ENCODE assay signal across 8 cellular contexts in the genomic region with DNA sequence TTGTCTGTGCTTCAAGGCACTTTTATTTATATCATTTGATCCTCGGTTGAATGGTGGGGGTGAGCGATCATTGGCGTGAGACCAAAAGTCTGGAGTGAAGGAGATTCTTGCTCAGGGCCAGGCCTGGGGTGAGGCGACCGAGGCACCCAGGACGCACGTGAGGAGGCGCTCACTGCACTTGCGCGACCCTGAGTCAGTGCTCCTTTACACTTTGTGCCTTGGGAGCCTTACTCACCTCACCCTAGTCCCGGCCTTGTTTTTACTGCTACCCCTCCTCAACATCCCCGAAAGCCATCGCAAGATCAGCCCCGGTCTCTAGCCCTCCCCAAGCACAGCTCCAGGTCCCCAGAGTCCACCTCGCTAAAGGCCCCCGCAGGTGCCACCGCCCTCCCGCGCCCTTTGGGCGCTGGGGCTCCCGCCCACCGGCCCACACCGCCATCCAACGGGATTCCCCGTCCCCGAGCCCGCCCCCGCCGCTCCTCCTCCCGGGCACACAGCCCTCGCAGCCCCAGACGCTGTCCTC. TPM values are rescaled to one million over a fixed set of nuclear protein-coding genes. Genes with fewer than 3 reads are reported as not detected.
A peak's percentile ranks its signal among the peaks of the same experiment; 100 is the strongest.
DNase-seq lines count a peak whose midpoint lies in the region; ATAC-seq and TF ChIP-seq lines count a peak whose summit lies in the region.

No MANE protein-coding gene starts in this region.

- peak; percentile 52 for ATAC-seq in GM21390 (IDR thresholded peaks at IDR 0.05; ENCODE audit: unreplicated experiment)
- peak; percentile 91 for ATAC-seq in aorta (ENCODE audit: low FRiP score)

- H3K27me3 ChIP-seq in HUES48 (ENCODE audit: control insufficient read depth, insufficient read depth, low read length) (peaks cover 14% of the 10 kb centered on the region), SJSA1 (replicated peaks) (0 out of 2 replicates have a peak, but pooled peaks cover 2% of the 10 kb centered on the region), right atrium auricular region (no peaks in the 10 kb centered on the region), aorta (ENCODE audit: control insufficient read depth in 1 of 2, insufficient read depth in 2 of 2, low read length in 1 of 2) (no peaks in the 10 kb centered on the region)

- peaks cover 16% of the 10 kb centered on the region for H3K4me1 ChIP-seq in HUES48 (ENCODE audit: control insufficient read depth, insufficient read depth, low read length)
- peaks cover 12% of the 10 kb centered on the region for H3K4me1 ChIP-seq in SJSA1 (replicated peaks)
- peaks cover 0 to 35% of the 10 kb centered on the region in 2 donors for H3K4me1 ChIP-seq in right atrium auricular region
- peaks cover 0 to 3% of the 10 kb centered on the region in 2 donors for H3K4me1 ChIP-seq in aorta (ENCODE audit: control insufficient read depth in 1 of 2, insufficient read depth in 2 of 2, low read length in 2 of 2)

- peak overlapping the region; percentile 85 for H3K4me3 ChIP-seq in HUES48 (ENCODE audit: low read depth, low read length)
- peak overlapping the region; percentile 52 for H3K4me3 ChIP-seq in SJSA1
- H3K4me3 ChIP-seq in right atrium auricular region = peak overlapping the region; percentile 64 to 83
- H3K4me3 ChIP-seq in aorta (ENCODE audit: low read length in 2 of 2) = peak overlapping the region; percentile 53 to 92

- H3K36me3 ChIP-seq in HUES48 (ENCODE audit: control insufficient read depth, insufficient read depth, low read length) (no peaks in the 10 kb centered on the region), SJSA1 (no peaks in the 10 kb centered on the region), right atrium auricular region (no peaks in the 10 kb centered on the region), aorta (ENCODE audit: control insufficient read depth in 1 of 2, insufficient read depth in 2 of 2, low read length in 1 of 2) (no peaks in the 10 kb centered on the region)

- TF ChIP-seq CTCF in right atrium auricular region (IDR thresholded peaks at IDR 0.05) = no peak

- intact Hi-C loops in aorta (cut with DNase I) = no loop called here

- peak overlapping the region; percentile 82 for H3K9ac ChIP-seq in HUES48 (ENCODE audit: low read depth, low read length)

- H3K27ac ChIP-seq in HUES48 (ENCODE audit: low read depth, low read length) (peak overlapping the region; percentile 96), SJSA1 (no peak overlapping the region), adipose tissue (ENCODE audit: low read depth, low read length) (peak overlapping the region; percentile 65), right atrium auricular region (peak overlapping the region; percentile 94 to 95), aorta (ENCODE audit: low read depth in 1 of 2, low read length in 2 of 2) (peak overlapping the region in 1 of 2 donors; percentile 86)

- WGBS in adipose tissue, 3 donors = 0 to 1% (median 0%) methylated on average over 32 of the region's 32 CpGs
- 0 to 1% methylated on average over 32 of the region's 32 CpGs for WGBS in aorta, 2 donors

- DNase-seq in DMS153 treated with DMSO at 0.1 percent for 48 hours (lab: John Stamatoyannopoulos, UW; ENCODE audit: unreplicated experiment) (peak; percentile 76), SJSA1 (ENCODE audit: low read depth in 1 of 2, low spot score in 2 of 2) (peak; percentile 42 to 65), right atrium auricular region (ENCODE audit: low spot score) (peak; percentile 76), retina (peak; percentile 75), aorta (peak; percentile 83 to 94)

- H3K9me3 ChIP-seq in HUES48 (ENCODE audit: control insufficient read depth, insufficient read depth, low read length) (no peaks in the 10 kb centered on the region), SJSA1 (replicated peaks) (no peaks in the 10 kb centered on the region; the same call in 1 of the 2 replicates), right atrium auricular region (no peaks in the 10 kb centered on the region), aorta (ENCODE audit: control insufficient read depth, low read length) (no peaks in the 10 kb centered on the region)

RNA-seq across cellular contexts. Expression of a gene that starts 0.5 kb away (rescaled TPM):
- 5.2 and 16.3 TPM in 2 replicates for total RNA-seq in SJSA1 (2014; rRNA removed; shearing (Covaris generic))
- polyA plus RNA-seq in adipose tissue (10 to 100 TPM; 16.1 to 27.5 (median 25.9) TPM), aorta (10 to 100 TPM; 22.4 to 41.7 TPM)
- total RNA-seq in right atrium auricular region (10 to 100 TPM; 30.5 to 32.5 TPM), aorta (10 to 100 TPM; 62.5 to 72.4 TPM)

RNA-seq across cellular contexts. Expression of a gene that starts 16.7 kb away (rescaled TPM):
- total RNA-seq in SJSA1 (2014; rRNA removed; shearing (Covaris generic)) = not detected in 2 replicates
- polyA plus RNA-seq in adipose tissue (100 to 1,000 TPM in 2 of 3 donors, 10 to 100 TPM in 1; 12.9 to 178 (median 156) TPM), aorta (10 to 100 TPM in 1 of 2 donors, 1 to 10 TPM in 1; 8.1 to 14.5 TPM)
- total RNA-seq in right atrium auricular region (10 to 100 TPM; 28.9 to 35.2 TPM), aorta (10 to 100 TPM; 27.1 to 77.7 TPM)

RNA-seq across cellular contexts. Expression of a gene that starts 28.9 kb away (rescaled TPM):
- total RNA-seq in SJSA1 (2014; rRNA removed; shearing (Covaris generic)) = 57.2 and 101 TPM in 2 replicates
- polyA plus RNA-seq in adipose tissue = 10 to 100 TPM; 52.3 to 64.8 (median 61.2) TPM
- 10 to 100 TPM; 37.9 to 39.8 TPM for total RNA-seq in right atrium auricular region
- total RNA-seq in aorta = 10 to 100 TPM; 31.2 to 33.8 TPM
- polyA plus RNA-seq in aorta = 10 to 100 TPM; 45.5 to 46.8 TPM

RNA-seq across cellular contexts. Expression of a gene that starts 36.1 kb away (rescaled TPM):
- total RNA-seq in SJSA1 (2014; rRNA removed; shearing (Covaris generic)) = 0.25 TPM in 1 of 2 replicates, not detected in the other
- under 1 TPM; 0.45 to 0.54 (median 0.46) TPM for polyA plus RNA-seq in adipose tissue
- under 1 TPM in 1 of 2 donors, not detected in 1; 0.08 TPM for total RNA-seq in right atrium auricular region
- under 1 TPM; 0.19 to 0.24 TPM for total RNA-seq in aorta
- 1 to 10 TPM in 1 of 2 donors, not detected in 1; 1.1 TPM for polyA plus RNA-seq in aorta

RNA-seq across cellular contexts. Expression of a gene that starts 54.2 kb away (rescaled TPM):
- 85.0 and 110 TPM in 2 replicates for total RNA-seq in SJSA1 (2014; rRNA removed; shearing (Covaris generic))
- polyA plus RNA-seq in adipose tissue (100 to 1,000 TPM; 110 to 134 (median 120) TPM), aorta (100 to 1,000 TPM in 1 of 2 donors, 10 to 100 TPM in 1; 75.9 to 117 TPM)
- total RNA-seq in right atrium auricular region (10 to 100 TPM; 71.6 to 77.4 TPM), aorta (10 to 100 TPM; 31.7 to 34.8 TPM)

Comparison
In these comparisons a context has a peak if more than half of its experiments do, and no peak if none do; other contexts are left out.
1. RNA of a gene that starts 16.7 kb away (total RNA-seq): 27.1 to 77.7 TPM in aorta and 28.9 to 35.2 TPM in right atrium auricular region; not detected in SJSA1; every median in the first group is over 10 times any median in the second.
2. Peak in every context shown above with its lines, with median percentiles within 50 percentile points of each other: DNase-seq and H3K4me3 ChIP-seq.